ENCODE assay signal across 11 cellular contexts in the genomic region with DNA sequence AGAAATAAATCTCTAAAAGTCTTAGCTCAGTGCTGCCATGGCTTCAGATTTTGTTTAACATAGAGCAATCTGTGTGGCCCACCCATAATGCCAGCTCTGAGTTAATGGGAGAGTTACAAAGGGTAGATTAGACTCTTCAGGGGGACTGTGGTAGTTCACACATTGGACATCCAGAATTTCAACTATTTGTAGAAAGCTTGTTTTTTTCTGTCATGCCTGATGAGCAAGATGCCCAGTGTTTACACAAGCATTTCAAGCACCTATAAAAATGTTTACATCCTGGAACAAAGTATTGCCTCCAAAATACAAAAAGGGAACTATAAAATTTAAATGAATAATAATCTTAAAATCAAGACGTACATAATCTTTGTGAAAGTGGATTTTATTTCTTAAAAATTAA. TPM values are rescaled to one million over a fixed set of nuclear protein-coding genes. Genes with fewer than 3 reads are reported as not detected.
"Had no signal": no experiment of that assay in that cellular context is flagged by ENCODE, and none has a peak within 500 bp of the region (broad histone marks: within the 10 kb centered on the region; RNA-seq: fewer than 3 reads in every experiment).

No MANE protein-coding gene starts in this region.

- H3K27ac ChIP-seq: GM23248, HL-60, KMS-11 had no signal

- H3K4me2 ChIP-seq: KMS-11 had no signal

- ATAC-seq: HCT116, HepG2 had no signal

- H3K4me1 ChIP-seq: HAP-1 had no signal

- H3K4me3 ChIP-seq: GM23248, HAP-1 had no signal

- DNase-seq: GM23248, GOT3, H7, HFFc6, KBM-7 had no signal

- H3K9me3 ChIP-seq: HAP-1 had no signal

- FAIRE-seq: HepG2 had no signal

RNA-seq across cellular contexts. Expression of a gene that starts 43.0 kb away (rescaled TPM):
- polyA plus RNA-seq: GM23248, HepG2, IgD-negative memory B cell had no signal
